8 cellular contexts compared by ENCODE assay signal in the genomic region with DNA sequence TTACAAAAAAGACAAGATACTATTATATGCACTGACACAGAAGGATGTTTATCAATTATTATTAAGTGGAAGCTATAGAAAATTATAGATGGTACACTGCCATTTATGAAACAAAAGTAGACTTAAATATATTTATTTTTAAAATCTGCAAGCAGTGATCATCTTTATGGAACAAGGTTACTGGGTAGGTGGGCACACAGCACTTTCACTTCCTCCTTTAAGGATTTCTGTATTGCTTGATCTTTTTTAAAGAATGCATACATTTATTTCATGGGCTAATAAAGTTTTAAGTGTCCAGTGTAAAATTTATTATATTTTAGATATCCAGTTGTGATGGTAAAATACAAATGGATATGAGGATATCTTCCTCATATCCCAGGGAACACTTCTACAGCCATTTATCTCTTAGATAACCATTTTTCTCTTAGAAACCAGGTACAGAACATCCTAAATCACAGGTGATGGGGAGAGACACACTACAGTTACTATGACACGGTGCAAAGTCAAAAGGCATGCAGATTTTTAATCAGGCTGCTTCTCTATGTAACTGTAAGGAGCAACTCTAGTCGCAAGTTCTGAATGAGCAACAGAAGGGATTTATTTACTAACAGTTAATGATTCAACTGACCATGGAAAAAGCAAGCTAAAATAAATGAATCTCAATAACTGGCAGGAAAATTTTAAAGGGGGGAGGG. TPM values are rescaled to one million over a fixed set of nuclear protein-coding genes. Genes with fewer than 3 reads are reported as not detected.
DNase-seq lines count a peak whose midpoint lies in the region; ATAC-seq, FAIRE-seq and TF ChIP-seq lines count a peak whose summit lies in the region.

No MANE protein-coding gene starts in this region.

- no peak for TF ChIP-seq CTCF in mesothelial cell of epicardium (IDR thresholded peaks at IDR 0.05; ENCODE audit: unreplicated experiment)

- H3K36me3 Mint-ChIP-seq in T-helper 17 cell (ENCODE audit: low read depth), result peaks cover 6% of the 10 kb centered on the region
- H3K36me3 Mint-ChIP-seq in mesothelial cell of epicardium, result peaks cover 31% of the 10 kb centered on the region

- peak; percentile 19 for DNase-seq in DMS 273 (lab: John Stamatoyannopoulos, UW; ENCODE audit: unreplicated experiment)
- DNase-seq in DMS 273 treated with DMSO at 0.1 percent for 48 hours (lab: John Stamatoyannopoulos, UW), result no peak
- DNase-seq in GM19239 (ENCODE audit: insufficient read length, low spot score), result no peak
- DNase-seq in T-helper 17 cell, result no peak
- DNase-seq in mesothelial cell of epicardium (ENCODE audit: low spot score in 2 of 2, unreplicated experiment in 2 of 2), result no peak
- no peak for DNase-seq in NCI-H524 treated with DMSO at 0.1 percent for 48 hours (lab: John Stamatoyannopoulos, UW)
- no peak for DNase-seq in NCI-H748 (lab: John Stamatoyannopoulos, UW; ENCODE audit: unreplicated experiment)
- DNase-seq in NCI-H146 treated with DMSO at 0.1 percent for 48 hours (lab: John Stamatoyannopoulos, UW; ENCODE audit: unreplicated experiment), result no peak

- peaks cover 30% of the 10 kb centered on the region for H3K4me1 Mint-ChIP-seq in T-helper 17 cell
- peaks cover 17% of the 10 kb centered on the region for H3K4me1 Mint-ChIP-seq in mesothelial cell of epicardium

- peak overlapping the region; percentile 79 for H3K27ac Mint-ChIP-seq in T-helper 17 cell
- H3K27ac Mint-ChIP-seq in mesothelial cell of epicardium, result peak overlapping the region; percentile 53

- H3K4me3 Mint-ChIP-seq in T-helper 17 cell (peak overlapping the region; percentile 62), mesothelial cell of epicardium (peak overlapping the region; percentile 96)

- FAIRE-seq in GM19239 (lab: Jason Lieb, UNC), result peak; percentile 33

- no peak for ATAC-seq in T-helper 17 cell

- no peaks in the 10 kb centered on the region for H3K9me3 ChIP-seq in T-helper 17 cell (ENCODE audit: control insufficient read depth, low read length, poor library complexity, severe bottlenecking)

- H3K9me3 Mint-ChIP-seq in mesothelial cell of epicardium, result peaks cover 38% of the 10 kb centered on the region

- H3K27me3 Mint-ChIP-seq in T-helper 17 cell (no peaks in the 10 kb centered on the region), mesothelial cell of epicardium (ENCODE audit: low read depth) (no peaks in the 10 kb centered on the region)

RNA-seq across cellular contexts. Expression of a gene that starts 2.3 kb away (rescaled TPM):
- total RNA-seq in T-helper 17 cell, result 10 to 100 TPM in 1 of 2 donors, 1 to 10 TPM in 1; 9.8 to 10.4 TPM
- 20.1 to 21.8 TPM (median 21.2 TPM) in 3 replicates for total RNA-seq in mesothelial cell of epicardium
